11 cellular contexts compared by ENCODE assay signal in the genomic region with DNA sequence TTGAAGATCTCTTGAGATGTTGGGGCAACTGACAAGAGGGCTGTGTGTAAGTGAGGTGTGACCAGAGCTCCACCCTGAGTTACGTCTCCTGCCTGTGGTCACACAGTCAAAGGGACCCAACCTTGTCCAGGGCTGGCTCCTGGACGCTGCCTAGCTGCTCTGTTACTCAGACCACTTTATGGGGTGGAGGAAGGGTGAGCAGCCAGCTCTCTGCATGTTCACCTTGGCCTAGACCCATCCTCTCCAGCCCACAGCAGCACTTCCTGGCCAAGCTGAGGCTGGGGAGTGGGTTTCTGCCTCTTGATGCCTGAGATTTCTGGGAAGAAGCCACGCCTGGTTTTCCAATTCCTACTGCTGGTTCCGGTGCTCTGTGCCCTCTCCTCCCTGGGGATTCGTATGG. TPM values are rescaled to one million over a fixed set of nuclear protein-coding genes. Genes with fewer than 3 reads are reported as not detected.
DNase-seq lines count a peak whose midpoint lies in the region; ATAC-seq and TF ChIP-seq lines count a peak whose summit lies in the region.
"Had no signal": no experiment of that assay in that cellular context is flagged by ENCODE, and none has a peak within 500 bp of the region (broad histone marks: within the 10 kb centered on the region; RNA-seq: fewer than 3 reads in every experiment).

No MANE protein-coding gene starts in this region.

- 62% methylated on average over 5 of the region's 5 CpGs for WGBS in esophagus, 2 donors

- ATAC-seq in WTC11 (no peak), HG03025 (IDR thresholded peaks at IDR 0.05; ENCODE audit: low FRiP score, unreplicated experiment) (no peak), HG02571 (IDR thresholded peaks at IDR 0.05; ENCODE audit: unreplicated experiment) (no peak)
- no peak for ATAC-seq in stimulated activated memory B cell treated with anti-CD40 and anti-IgM and Interleukin-4, amounts not matched to agents 10 μg/mL and 1 μg/mL and 100 μg/mL, for 72 hours
- ATAC-seq: foreskin keratinocyte, left ventricle myocardium superior had no signal

- H3K36me3 ChIP-seq in esophagus (ENCODE audit: control insufficient read depth in 2 of 2, insufficient read depth in 2 of 2, low read length in 1 of 2) = peaks cover 7 to 47% of the 10 kb centered on the region in 2 donors

- no peak overlapping the region for H3K4me3 ChIP-seq in esophagus (ENCODE audit: low read depth in 1 of 2, low read length in 2 of 2)

- no peaks in the 10 kb centered on the region for H3K27me3 ChIP-seq in esophagus (ENCODE audit: control insufficient read depth in 1 of 2, insufficient read depth in 2 of 2, low read length in 2 of 2)
- H3K27me3 ChIP-seq: foreskin keratinocyte had no signal

- H3K9me3 Mint-ChIP-seq in activated CD4-positive, alpha-beta T cell treated with anti-CD3 and anti-CD28 coated beads, Interleukin-2, amount 10 ng/mL, durations not matched to agents 24 days and 14 days = no peaks in the 10 kb centered on the region
- H3K9me3 Mint-ChIP-seq in WTC11 = no peaks in the 10 kb centered on the region
- H3K9me3 Mint-ChIP-seq in stimulated activated memory B cell treated with anti-CD40 and anti-IgM and Interleukin-4, amounts not matched to agents 10 μg/mL and 1 μg/mL and 100 μg/mL, for 72 hours = no peaks in the 10 kb centered on the region

- CTCF ChIA-PET in WTC11 (lab: Charles Lee) = interaction anchor here (4.8 kb wide), 1 partner anchor 139 kb away, joined by 33 read pairs; no protein-coding TSS in a partner anchor

- POLR2A ChIA-PET in WTC11 (lab: Charles Lee) = interaction anchor here (1.1 kb wide), 1 partner anchor 139 kb away, joined by 4 read pairs; no protein-coding TSS in a partner anchor

- DNase-seq in activated CD4-positive, alpha-beta T cell treated with anti-CD3 and anti-CD28 coated beads, Interleukin-2, amount 10 ng/mL, durations not matched to agents 24 days and 14 days = peak; percentile 63
- DNase-seq in activated CD4-positive, alpha-beta T cell treated with anti-CD3 and anti-CD28 coated beads, Interleukin-2, amount 50 U/mL, for 4 hours = no peak
- no peak for DNase-seq in WTC11 (ENCODE audit: low spot score)
- no peak for DNase-seq in SW480 (ENCODE audit: low spot score)
- DNase-seq: left ventricle myocardium superior, NCI-H2081 had no signal

- peak overlapping the region; percentile 56 for H3K4me3 Mint-ChIP-seq in activated CD4-positive, alpha-beta T cell treated with anti-CD3 and anti-CD28 coated beads, Interleukin-2, amount 10 ng/mL, durations not matched to agents 24 days and 14 days
- H3K4me3 Mint-ChIP-seq in WTC11 = no peak overlapping the region
- peak overlapping the region; percentile 47 for H3K4me3 Mint-ChIP-seq in stimulated activated memory B cell treated with anti-CD40 and anti-IgM and Interleukin-4, amounts not matched to agents 10 μg/mL and 1 μg/mL and 100 μg/mL, for 72 hours

- H3K4me1 Mint-ChIP-seq in activated CD4-positive, alpha-beta T cell treated with anti-CD3 and anti-CD28 coated beads, Interleukin-2, amount 10 ng/mL, durations not matched to agents 24 days and 14 days = peaks cover 87% of the 10 kb centered on the region
- H3K4me1 Mint-ChIP-seq in WTC11 = peaks cover 79% of the 10 kb centered on the region
- peaks cover 97% of the 10 kb centered on the region for H3K4me1 Mint-ChIP-seq in stimulated activated memory B cell treated with anti-CD40 and anti-IgM and Interleukin-4, amounts not matched to agents 10 μg/mL and 1 μg/mL and 100 μg/mL, for 72 hours

- no peaks in the 10 kb centered on the region for H3K9me3 ChIP-seq in esophagus (ENCODE audit: control insufficient read depth in 2 of 2, insufficient read depth in 1 of 2, low read depth in 1 of 2, low read length in 1 of 2)

- H3K27me3 Mint-ChIP-seq in activated CD4-positive, alpha-beta T cell treated with anti-CD3 and anti-CD28 coated beads, Interleukin-2, amount 10 ng/mL, durations not matched to agents 24 days and 14 days = no peaks in the 10 kb centered on the region
- H3K27me3 Mint-ChIP-seq in WTC11 (ENCODE audit: low read depth) = no peaks in the 10 kb centered on the region
- H3K27me3 Mint-ChIP-seq in stimulated activated memory B cell treated with anti-CD40 and anti-IgM and Interleukin-4, amounts not matched to agents 10 μg/mL and 1 μg/mL and 100 μg/mL, for 72 hours = no peaks in the 10 kb centered on the region

- no peak for TF ChIP-seq CTCF in WTC11 (IDR thresholded peaks at IDR 0.05)

- peak overlapping the region; percentile 87 to 97 for H3K27ac ChIP-seq in esophagus (ENCODE audit: low read depth in 2 of 2, low read length in 1 of 2)
- H3K27ac ChIP-seq: foreskin keratinocyte had no signal

- H3K27ac Mint-ChIP-seq in activated CD4-positive, alpha-beta T cell treated with anti-CD3 and anti-CD28 coated beads, Interleukin-2, amount 10 ng/mL, durations not matched to agents 24 days and 14 days = peak overlapping the region; percentile 91
- H3K27ac Mint-ChIP-seq in WTC11 = peak overlapping the region; percentile 95
- peak overlapping the region; percentile 97 for H3K27ac Mint-ChIP-seq in stimulated activated memory B cell treated with anti-CD40 and anti-IgM and Interleukin-4, amounts not matched to agents 10 μg/mL and 1 μg/mL and 100 μg/mL, for 72 hours

- peaks cover 73% of the 10 kb centered on the region for H3K36me3 Mint-ChIP-seq in activated CD4-positive, alpha-beta T cell treated with anti-CD3 and anti-CD28 coated beads, Interleukin-2, amount 10 ng/mL, durations not matched to agents 24 days and 14 days (ENCODE audit: low read depth)
- peaks cover 79% of the 10 kb centered on the region for H3K36me3 Mint-ChIP-seq in WTC11
- H3K36me3 Mint-ChIP-seq in stimulated activated memory B cell treated with anti-CD40 and anti-IgM and Interleukin-4, amounts not matched to agents 10 μg/mL and 1 μg/mL and 100 μg/mL, for 72 hours = peaks cover 71% of the 10 kb centered on the region

- intact Hi-C loops in activated CD4-positive, alpha-beta T cell treated with anti-CD3 and anti-CD28 coated beads, Interleukin-2, amount 10 ng/mL, durations not matched to agents 24 days and 14 days (cut with micrococcal nuclease) = loop anchor here (10.0 kb wide), 1 partner anchor 431 kb away; the partner anchor contains the start of gene ELOVL1

- peaks cover 14 to 65% of the 10 kb centered on the region in 2 donors for H3K4me1 ChIP-seq in esophagus (ENCODE audit: control insufficient read depth in 2 of 2, insufficient read depth in 2 of 2, low read length in 1 of 2)

TF ChIP-seq in WTC11, 78 proteins besides CTCF, POLR2A, EP300 and RAD21:
- TF ChIP-seq, protein P1, sequence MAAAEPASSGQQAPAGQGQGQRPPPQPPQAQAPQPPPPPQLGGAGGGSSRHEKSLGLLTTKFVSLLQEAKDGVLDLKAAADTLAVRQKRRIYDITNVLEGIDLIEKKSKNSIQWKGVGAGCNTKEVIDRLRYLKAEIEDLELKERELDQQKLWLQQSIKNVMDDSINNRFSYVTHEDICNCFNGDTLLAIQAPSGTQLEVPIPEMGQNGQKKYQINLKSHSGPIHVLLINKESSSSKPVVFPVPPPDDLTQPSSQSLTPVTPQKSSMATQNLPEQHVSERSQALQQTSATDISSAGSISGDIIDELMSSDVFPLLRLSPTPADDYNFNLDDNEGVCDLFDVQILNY (CRISPR knock-in tag; IDR thresholded peaks at IDR 0.05) = no peak
- TF ChIP-seq, protein P2, sequence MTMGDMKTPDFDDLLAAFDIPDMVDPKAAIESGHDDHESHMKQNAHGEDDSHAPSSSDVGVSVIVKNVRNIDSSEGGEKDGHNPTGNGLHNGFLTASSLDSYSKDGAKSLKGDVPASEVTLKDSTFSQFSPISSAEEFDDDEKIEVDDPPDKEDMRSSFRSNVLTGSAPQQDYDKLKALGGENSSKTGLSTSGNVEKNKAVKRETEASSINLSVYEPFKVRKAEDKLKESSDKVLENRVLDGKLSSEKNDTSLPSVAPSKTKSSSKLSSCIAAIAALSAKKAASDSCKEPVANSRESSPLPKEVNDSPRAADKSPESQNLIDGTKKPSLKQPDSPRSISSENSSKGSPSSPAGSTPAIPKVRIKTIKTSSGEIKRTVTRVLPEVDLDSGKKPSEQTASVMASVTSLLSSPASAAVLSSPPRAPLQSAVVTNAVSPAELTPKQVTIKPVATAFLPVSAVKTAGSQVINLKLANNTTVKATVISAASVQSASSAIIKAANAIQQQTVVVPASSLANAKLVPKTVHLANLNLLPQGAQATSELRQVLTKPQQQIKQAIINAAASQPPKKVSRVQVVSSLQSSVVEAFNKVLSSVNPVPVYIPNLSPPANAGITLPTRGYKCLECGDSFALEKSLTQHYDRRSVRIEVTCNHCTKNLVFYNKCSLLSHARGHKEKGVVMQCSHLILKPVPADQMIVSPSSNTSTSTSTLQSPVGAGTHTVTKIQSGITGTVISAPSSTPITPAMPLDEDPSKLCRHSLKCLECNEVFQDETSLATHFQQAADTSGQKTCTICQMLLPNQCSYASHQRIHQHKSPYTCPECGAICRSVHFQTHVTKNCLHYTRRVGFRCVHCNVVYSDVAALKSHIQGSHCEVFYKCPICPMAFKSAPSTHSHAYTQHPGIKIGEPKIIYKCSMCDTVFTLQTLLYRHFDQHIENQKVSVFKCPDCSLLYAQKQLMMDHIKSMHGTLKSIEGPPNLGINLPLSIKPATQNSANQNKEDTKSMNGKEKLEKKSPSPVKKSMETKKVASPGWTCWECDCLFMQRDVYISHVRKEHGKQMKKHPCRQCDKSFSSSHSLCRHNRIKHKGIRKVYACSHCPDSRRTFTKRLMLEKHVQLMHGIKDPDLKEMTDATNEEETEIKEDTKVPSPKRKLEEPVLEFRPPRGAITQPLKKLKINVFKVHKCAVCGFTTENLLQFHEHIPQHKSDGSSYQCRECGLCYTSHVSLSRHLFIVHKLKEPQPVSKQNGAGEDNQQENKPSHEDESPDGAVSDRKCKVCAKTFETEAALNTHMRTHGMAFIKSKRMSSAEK (CRISPR knock-in tag; IDR thresholded peaks at IDR 0.05; ENCODE audit: borderline replicate concordance) = no peak
TF ChIP-seq in WTC11: peak in this region for 0.

RNA-seq across cellular contexts. Expression of gene SLC2A1, which starts 24.6 kb away (rescaled TPM):
- 135 and 144 TPM in 2 replicates for total RNA-seq in activated CD4-positive, alpha-beta T cell treated with anti-CD3 and anti-CD28 coated beads, Interleukin-2, amount 10 ng/mL, durations not matched to agents 24 days and 14 days
- 215 to 415 TPM (median 396 TPM) in 3 replicates for total RNA-seq in WTC11 (2021)
- 100 to 1,000 TPM in 1 of 2 donors, 10 to 100 TPM in 1; 70.3 to 115 TPM for polyA plus RNA-seq in esophagus
